ENCODE assay signal across 1 cellular context in genomic region chr22:19679476-19680099, GRCh38.
TF ChIP-seq lines count a peak whose summit lies in the region.

No MANE protein-coding gene starts in this region.

TF ChIP-seq in K562, 482 proteins besides CTCF, POLR2A, EP300 and RAD21 (continued from another document and continues in another):
- TF ChIP-seq CHD7 (IDR thresholded peaks at IDR 0.05; ENCODE audit: low read depth, low read length) = peak; percentile 10
- TF ChIP-seq ZNF583 (CRISPR knock-in tag; IDR thresholded peaks at IDR 0.05) = peak; percentile 29; the same call in 1 of the 2 replicates
- TF ChIP-seq SRSF7 (optimal IDR thresholded peaks at IDR 0.05; ENCODE audit: low read depth, low read length) = no peak
- TF ChIP-seq ZBTB34 (CRISPR knock-in tag; IDR thresholded peaks at IDR 0.05) = no peak
- TF ChIP-seq STAG1 (CRISPR knock-in tag; IDR thresholded peaks at IDR 0.05; ENCODE audit: borderline replicate concordance) = no peak
- peak; percentile 76; the same call in 1 of the 2 replicates for TF ChIP-seq MYNN (IDR thresholded peaks at IDR 0.05)
- TF ChIP-seq MYNN (CRISPR knock-in tag; IDR thresholded peaks at IDR 0.05) = no peak
- TF ChIP-seq ZBTB40 (IDR thresholded peaks at IDR 0.05) = no peak
- no peak; the same call in 1 of the 2 replicates for TF ChIP-seq ZBTB40 (CRISPR knock-in tag; IDR thresholded peaks at IDR 0.05)
- TF ChIP-seq POU5F1 (IDR thresholded peaks at IDR 0.05; ENCODE audit: borderline replicate concordance, low read depth, low read length, partially characterized antibody) = no peak
- TF ChIP-seq KLF13 (tag; IDR thresholded peaks at IDR 0.05; ENCODE audit: borderline replicate concordance, low read depth) = peak; percentile 55
- no peak for TF ChIP-seq ZNF449 (CRISPR knock-in tag; IDR thresholded peaks at IDR 0.05)
- TF ChIP-seq ZNF24 (IDR thresholded peaks at IDR 0.05) = peak; percentile 28; the same call in 1 of the 2 replicates
- peak; percentile 91 for TF ChIP-seq CHD4 (IDR thresholded peaks at IDR 0.05; ENCODE audit: insufficient read depth, insufficient replicate concordance, low read depth, low read length, poor library complexity, severe bottlenecking)
- TF ChIP-seq MTA3 (IDR thresholded peaks at IDR 0.05; ENCODE audit: borderline replicate concordance) = peak; percentile 80; the same call in 1 of the 2 replicates
- TF ChIP-seq KHSRP (IDR thresholded peaks at IDR 0.05) = no peak
- TF ChIP-seq ZNF609 (CRISPR knock-in tag; IDR thresholded peaks at IDR 0.05; ENCODE audit: borderline replicate concordance) = no peak
